ENCODE assay signal across 11 cellular contexts in genomic region chr2:231123362-231123898, GRCh38. TPM values are rescaled to one million over a fixed set of nuclear protein-coding genes. Genes with fewer than 3 reads are reported as not detected.
DNase-seq lines count a peak whose midpoint lies in the region; ATAC-seq and TF ChIP-seq lines count a peak whose summit lies in the region.
"Had no signal": no experiment of that assay in that cellular context is flagged by ENCODE, and none has a peak within 500 bp of the region (broad histone marks: within the 10 kb centered on the region; RNA-seq: fewer than 3 reads in every experiment).

No MANE protein-coding gene starts in this region.

- TF ChIP-seq CTCF in natural killer cell (IDR thresholded peaks at IDR 0.05): no peak

- no peaks in the 10 kb centered on the region for H3K36me3 ChIP-seq in ectodermal cell (ENCODE audit: control insufficient read depth, insufficient read depth, low read length)

- H3K27ac ChIP-seq in ectodermal cell (ENCODE audit: insufficient read depth, low read depth, low read length, poor library complexity, severe bottlenecking): peak overlapping the region; percentile 38

- no peaks in the 10 kb centered on the region for H3K27me3 ChIP-seq in ectodermal cell (ENCODE audit: control insufficient read depth, insufficient read depth, low read length, poor library complexity, severe bottlenecking)

- peaks cover 23 to 32% of the 10 kb centered on the region in 2 donors for H3K4me1 Mint-ChIP-seq in natural killer cell
- H3K4me1 Mint-ChIP-seq in natural killer cell treated with Interleukin-12 subunit alpha and Interleukin-12 subunit beta and Interleukin-15 and Interleukin-18, amount 100 ng/mL, for 72 hours (ENCODE audit: low read depth in 2 of 2): peaks cover 15 to 26% of the 10 kb centered on the region in 2 donors

- H3K4me1 ChIP-seq in ectodermal cell (ENCODE audit: control insufficient read depth, insufficient read depth, low read length): peaks cover 5% of the 10 kb centered on the region

- DNase-seq in natural killer cell (no peak), medulla oblongata (ENCODE audit: extremely low spot score) (peak; percentile 23), Kasumi-1 (lab: John Stamatoyannopoulos, UW) (no peak), NCI-H1048 (lab: John Stamatoyannopoulos, UW) (no peak), mesenteric fat pad (ENCODE audit: low spot score) (no peak)
- no peak for DNase-seq in natural killer cell treated with Interleukin-12 subunit alpha and Interleukin-12 subunit beta and Interleukin-15 and Interleukin-18, amount 100 ng/mL, for 72 hours (ENCODE audit: low spot score)
- DNase-seq in stimulated activated CD4-positive, alpha-beta T cell treated with anti-CD3 and anti-CD28 coated beads, Interleukin-4, amount 100 ng/mL, for 4 hours: no peak
- DNase-seq: CD4-positive, alpha-beta memory T cell had no signal

- H3K4me3 Mint-ChIP-seq in natural killer cell: no peak overlapping the region
- H3K4me3 Mint-ChIP-seq in natural killer cell treated with Interleukin-12 subunit alpha and Interleukin-12 subunit beta and Interleukin-15 and Interleukin-18, amount 100 ng/mL, for 72 hours: no peak overlapping the region
- H3K4me3 Mint-ChIP-seq: IgD-negative memory B cell had no signal

- H3K27me3 Mint-ChIP-seq in natural killer cell (ENCODE audit: low read depth in 2 of 2): no peaks in the 10 kb centered on the region
- no peaks in the 10 kb centered on the region for H3K27me3 Mint-ChIP-seq in natural killer cell treated with Interleukin-12 subunit alpha and Interleukin-12 subunit beta and Interleukin-15 and Interleukin-18, amount 100 ng/mL, for 72 hours
- H3K27me3 Mint-ChIP-seq: CD4-positive, alpha-beta memory T cell; IgD-negative memory B cell had no signal

- no peaks in the 10 kb centered on the region for H3K9me3 ChIP-seq in ectodermal cell (ENCODE audit: control insufficient read depth, low read length)

- peak in 2 of 3 donors; percentile 24 to 75 for ATAC-seq in natural killer cell
- ATAC-seq in natural killer cell treated with Interleukin-12 subunit alpha and Interleukin-12 subunit beta and Interleukin-15 and Interleukin-18, amount 100 ng/mL, for 72 hours: no peak

- H3K27ac Mint-ChIP-seq in natural killer cell: peak overlapping the region in 1 of 2 donors; percentile 74
- no peak overlapping the region for H3K27ac Mint-ChIP-seq in natural killer cell treated with Interleukin-12 subunit alpha and Interleukin-12 subunit beta and Interleukin-15 and Interleukin-18, amount 100 ng/mL, for 72 hours
- H3K27ac Mint-ChIP-seq: IgD-negative memory B cell had no signal

- H3K9me3 Mint-ChIP-seq in natural killer cell: no peaks in the 10 kb centered on the region
- no peaks in the 10 kb centered on the region for H3K9me3 Mint-ChIP-seq in natural killer cell treated with Interleukin-12 subunit alpha and Interleukin-12 subunit beta and Interleukin-15 and Interleukin-18, amount 100 ng/mL, for 72 hours
- H3K9me3 Mint-ChIP-seq: CD4-positive, alpha-beta memory T cell; IgD-negative memory B cell had no signal

- WGBS in ectodermal cell, 2 experiments: 67 to 71% methylated on average over 4 of the region's 4 CpGs

- H3K36me3 Mint-ChIP-seq in natural killer cell: no peaks in the 10 kb centered on the region
- no peaks in the 10 kb centered on the region for H3K36me3 Mint-ChIP-seq in natural killer cell treated with Interleukin-12 subunit alpha and Interleukin-12 subunit beta and Interleukin-15 and Interleukin-18, amount 100 ng/mL, for 72 hours

- H3K4me3 ChIP-seq in ectodermal cell (ENCODE audit: insufficient read depth, low read depth, low read length): no peak overlapping the region

- intact Hi-C loops in natural killer cell (cut with micrococcal nuclease): no loop called here

RNA-seq across cellular contexts. Expression of gene HTR2B, which starts 1.4 kb away (rescaled TPM):
- not detected for total RNA-seq in natural killer cell
- total RNA-seq in natural killer cell treated with Interleukin-12 subunit alpha and Interleukin-12 subunit beta and Interleukin-15 and Interleukin-18, amount 100 ng/mL, for 72 hours: not detected
- polyA plus RNA-seq in ectodermal cell (2013, experiment 1 of 4): not detected
- not detected for polyA plus RNA-seq in ectodermal cell (2013, experiment 2 of 4)
- not detected for polyA plus RNA-seq in ectodermal cell (2013, experiment 3 of 4)
- polyA plus RNA-seq in ectodermal cell (2013, experiment 4 of 4): not detected
- 2.2 TPM for total RNA-seq in mesenteric fat pad
- total RNA-seq: activated CD8-positive, alpha-beta memory T cell treated with anti-CD3 and anti-CD28 coated beads for 36 hours; CD4-positive, alpha-beta memory T cell had no signal
- polyA plus RNA-seq: IgD-negative memory B cell had no signal

Comparison
In these comparisons a context has a peak if more than half of its experiments do, and no peak if none do; other contexts are left out.
1. ATAC-seq: peak in natural killer cell (2 of 3); none in natural killer cell treated with Interleukin-12 subunit alpha and Interleukin-12 subunit beta and Interleukin-15 and Interleukin-18, amount 100 ng/mL, for 72 hours (0 of 2).